8 cellular contexts compared by ENCODE assay signal in the genomic region with DNA sequence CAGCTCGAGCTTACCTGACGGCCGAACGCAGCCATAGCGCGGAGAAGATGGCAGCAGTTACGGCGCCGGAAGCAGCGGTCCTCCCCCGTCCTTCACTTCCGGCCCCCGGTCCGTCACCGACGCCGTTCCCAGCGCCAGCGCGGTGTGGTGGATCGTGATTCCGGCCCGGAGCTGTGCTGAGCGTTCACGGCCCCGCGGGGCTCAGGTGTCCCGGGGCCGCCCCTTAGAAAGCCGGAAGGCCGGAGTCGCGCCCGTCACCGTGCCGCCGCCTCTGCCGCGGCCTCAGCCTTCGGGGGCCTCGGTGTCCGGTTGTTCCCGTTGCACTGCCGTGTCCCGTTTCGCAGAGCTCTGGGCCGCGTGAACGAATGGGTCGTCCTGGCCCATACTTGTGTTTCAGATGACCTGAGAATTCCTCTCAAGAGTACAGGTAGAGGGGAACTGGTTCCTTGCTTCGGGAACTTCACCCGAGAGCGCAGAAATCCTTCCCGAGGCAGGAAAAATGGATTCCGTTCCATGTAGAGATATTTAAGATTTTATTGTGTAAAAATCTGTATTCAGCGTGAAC. TPM values are rescaled to one million over a fixed set of nuclear protein-coding genes. Genes with fewer than 3 reads are reported as not detected.
DNase-seq lines count a peak whose midpoint lies in the region; ATAC-seq and TF ChIP-seq lines count a peak whose summit lies in the region.

A gene with protein sequence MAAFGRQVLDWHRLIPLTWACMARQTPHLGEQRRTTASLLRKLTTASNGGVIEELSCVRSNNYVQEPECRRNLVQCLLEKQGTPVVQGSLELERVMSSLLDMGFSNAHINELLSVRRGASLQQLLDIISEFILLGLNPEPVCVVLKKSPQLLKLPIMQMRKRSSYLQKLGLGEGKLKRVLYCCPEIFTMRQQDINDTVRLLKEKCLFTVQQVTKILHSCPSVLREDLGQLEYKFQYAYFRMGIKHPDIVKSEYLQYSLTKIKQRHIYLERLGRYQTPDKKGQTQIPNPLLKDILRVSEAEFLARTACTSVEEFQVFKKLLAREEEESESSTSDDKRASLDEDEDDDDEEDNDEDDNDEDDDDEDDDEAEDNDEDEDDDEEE (minus strand): TSS at position 49 of the 565 bp plus-strand sequence. CDS start 14 bp downstream, at position 35.

- peaks cover 9% of the 10 kb centered on the region for H3K4me1 ChIP-seq in ovary (ENCODE audit: insufficient read depth)
- peaks cover 13% of the 10 kb centered on the region for H3K4me1 ChIP-seq in thymus (ENCODE audit: control insufficient read depth, insufficient read depth, low read length)

- H3K4me2 ChIP-seq in SU-DHL-6 (ENCODE audit: low read depth, low read length, poor library complexity, severe bottlenecking) = peak within 1 kb of the TSS; percentile 95

- no peaks in the 10 kb centered on the region for H3K27me3 Mint-ChIP-seq in activated naive CD8-positive, alpha-beta T cell treated with anti-CD3 and anti-CD28 coated beads, Interleukin-2, amount 10 ng/mL, durations not matched to agents 7 days and 5 days

- no peaks in the 10 kb centered on the region; the same call in 1 of the 2 replicates for H4K20me1 ChIP-seq in SU-DHL-6 (ENCODE audit: low read depth, low read length)

- no peaks in the 10 kb centered on the region for H3K9me2 ChIP-seq in SU-DHL-6 (replicated peaks; ENCODE audit: insufficient read depth, low read length)

- H3K4me3 Mint-ChIP-seq in activated naive CD8-positive, alpha-beta T cell treated with anti-CD3 and anti-CD28 coated beads, Interleukin-2, amount 10 ng/mL, durations not matched to agents 7 days and 5 days = peak within 1 kb of the TSS; percentile 95

- POLR2A ChIA-PET in activated naive CD8-positive, alpha-beta T cell treated with anti-CD3 and anti-CD28 coated beads, Interleukin-2, amount 10 ng/mL, durations not matched to agents 7 days and 5 days (lab: Charles Lee) = interaction anchor here (0.7 to 2.2 kb wide), 7 partner anchors 8 to 584 kb away, joined by 3 to 18 read pairs (median 6); partner anchors contain the start of genes DTYMK, HDLBP, PASK and SEPTIN2

- peak within 1 kb of the TSS; percentile 98 for H3K27ac Mint-ChIP-seq in activated naive CD8-positive, alpha-beta T cell treated with anti-CD3 and anti-CD28 coated beads, Interleukin-2, amount 10 ng/mL, durations not matched to agents 7 days and 5 days

- DNase-seq in HFF-Myc (ENCODE audit: extremely low read depth, low read depth) (peak; percentile 49), NB4 (ENCODE audit: low read depth) (peak; percentile 92), head of caudate nucleus (peak; percentile 68 to 96 (median 90)), ovary (peak; percentile 83 to 90 (median 86))
- DNase-seq in activated naive CD8-positive, alpha-beta T cell treated with anti-CD3 and anti-CD28 coated beads, Interleukin-2, amount 10 ng/mL, durations not matched to agents 7 days and 5 days = peak; percentile 90

- peak; percentile 69 for TF ChIP-seq POLR2A in NB4 (IDR thresholded peaks at IDR 0.05; ENCODE audit: extremely low read depth, insufficient read length)
- peak; percentile 57 for TF ChIP-seq POLR2A in ovary (IDR thresholded peaks at IDR 0.05)

- H3K36me3 ChIP-seq in SU-DHL-6 (ENCODE audit: low read length) (no peaks in the 10 kb centered on the region; the same call in 1 of the 2 replicates), ovary (no peaks in the 10 kb centered on the region), thymus (ENCODE audit: control insufficient read depth, insufficient read depth) (peaks cover 13% of the 10 kb centered on the region)

- 0% methylated on average over 35 to 56 of the region's 56 CpGs for WGBS in ovary, 3 donors
- WGBS in thymus = under 1% methylated on average over 56 of the region's 56 CpGs

- H3K9me3 ChIP-seq in SU-DHL-6 (ENCODE audit: insufficient read depth, low read length) (no peaks in the 10 kb centered on the region), ovary (no peaks in the 10 kb centered on the region), thymus (ENCODE audit: control insufficient read depth) (no peaks in the 10 kb centered on the region)

- intact Hi-C loops in head of caudate nucleus (cut with DNase I) = no loop called here
- intact Hi-C loops in ovary (cut with DNase I) = no loop called here

- peaks cover 8% of the 10 kb centered on the region for H3K36me3 Mint-ChIP-seq in activated naive CD8-positive, alpha-beta T cell treated with anti-CD3 and anti-CD28 coated beads, Interleukin-2, amount 10 ng/mL, durations not matched to agents 7 days and 5 days

- no peaks in the 10 kb centered on the region for H3K9me3 Mint-ChIP-seq in activated naive CD8-positive, alpha-beta T cell treated with anti-CD3 and anti-CD28 coated beads, Interleukin-2, amount 10 ng/mL, durations not matched to agents 7 days and 5 days

- no peak for TF ChIP-seq EP300 in ovary (IDR thresholded peaks at IDR 0.05)

- H3K27me3 ChIP-seq in SU-DHL-6 (ENCODE audit: low read length) = no peaks in the 10 kb centered on the region
- H3K27me3 ChIP-seq in ovary = no peaks in the 10 kb centered on the region
- H3K27me3 ChIP-seq in thymus (ENCODE audit: control insufficient read depth, insufficient read depth) = no peaks in the 10 kb centered on the region

- peak within 1 kb of the TSS; percentile 69 for H3K27ac ChIP-seq in SU-DHL-6 (ENCODE audit: low read depth, low read length)
- H3K27ac ChIP-seq in ovary = peak within 1 kb of the TSS; percentile 66 to 84
- H3K27ac ChIP-seq in thymus (ENCODE audit: low read depth) = peak within 1 kb of the TSS; percentile 93

- H3F3A ChIP-seq in SU-DHL-6 (ENCODE audit: insufficient read depth) = no peaks in the 10 kb centered on the region; the same call in 1 of the 2 replicates

- H3K4me3 ChIP-seq in GM08714 (ENCODE audit: low read length) (peak within 1 kb of the TSS; percentile 97), HFF-Myc (replicated peaks; ENCODE audit: low read depth, low read length) (peak within 1 kb of the TSS; percentile 72), NB4 (ENCODE audit: low read depth, low read length) (peak within 1 kb of the TSS; percentile 94), SU-DHL-6 (ENCODE audit: insufficient read depth, low read length, poor library complexity, severe bottlenecking) (peak within 1 kb of the TSS; percentile 100), ovary (peak within 1 kb of the TSS; percentile 94), thymus (ENCODE audit: low read length) (peak within 1 kb of the TSS; percentile 90)

- no peak for TF ChIP-seq CTCF in HFF-Myc (IDR thresholded peaks at IDR 0.05; ENCODE audit: low read depth, low read length, missing control alignments)
- TF ChIP-seq CTCF in NB4 (IDR thresholded peaks at IDR 0.05; ENCODE audit: low read depth, low read length) = no peak
- no peak for TF ChIP-seq CTCF in SU-DHL-6 (IDR thresholded peaks at IDR 0.05; ENCODE audit: insufficient read depth, low read length, poor library complexity, severe bottlenecking)
- TF ChIP-seq CTCF in ovary (IDR thresholded peaks at IDR 0.05) = peak in 1 of 3 donors; percentile 31

- H3K9ac ChIP-seq in SU-DHL-6 (ENCODE audit: low read length) = peak within 1 kb of the TSS; percentile 98

- H3K79me2 ChIP-seq in SU-DHL-6 (ENCODE audit: insufficient read depth, low read length) = peaks cover 44% of the 10 kb centered on the region

- ATAC-seq in activated naive CD8-positive, alpha-beta T cell treated with anti-CD3 and anti-CD28 coated beads, Interleukin-2, amount 10 ng/mL, durations not matched to agents 7 days and 5 days (ENCODE audit: low read depth) = peak; percentile 95

- peaks cover 31% of the 10 kb centered on the region for H3K4me1 Mint-ChIP-seq in activated naive CD8-positive, alpha-beta T cell treated with anti-CD3 and anti-CD28 coated beads, Interleukin-2, amount 10 ng/mL, durations not matched to agents 7 days and 5 days

- H2AFZ ChIP-seq in SU-DHL-6 (ENCODE audit: low read depth, low read length, severe bottlenecking) = peak within 1 kb of the TSS; percentile 99

RNA-seq across cellular contexts. Expression of the gene that starts here (rescaled TPM):
- total RNA-seq in activated naive CD8-positive, alpha-beta T cell treated with anti-CD3 and anti-CD28 coated beads, Interleukin-2, amount 10 ng/mL, durations not matched to agents 7 days and 5 days = 10 to 100 TPM; 88.1 to 88.9 TPM
- total RNA-seq in ovary = 10 to 100 TPM; 24.8 to 45.7 (median 35.7) TPM
- 10 to 100 TPM; 41.6 to 60.7 TPM for polyA plus RNA-seq in ovary
- polyA plus RNA-seq in thymus = 41.7 TPM

Comparison
In these comparisons a context has a peak if more than half of its experiments do, and no peak if none do; other contexts are left out.
1. Peak in every context shown above with its lines: DNase-seq, ATAC-seq, H3K4me3 ChIP-seq and H3K27ac ChIP-seq.